14 cellular contexts compared by ENCODE assay signal in genomic region chr1:162676087-162676486, GRCh38. TPM values are rescaled to one million over a fixed set of nuclear protein-coding genes. Genes with fewer than 3 reads are reported as not detected.
DNase-seq lines count a peak whose midpoint lies in the region; ATAC-seq and TF ChIP-seq lines count a peak whose summit lies in the region.
"Had no signal": no experiment of that assay in that cellular context is flagged by ENCODE, and none has a peak within 500 bp of the region (broad histone marks: within the 10 kb centered on the region; RNA-seq: fewer than 3 reads in every experiment).

No MANE protein-coding gene starts in this region.

- peak overlapping the region; percentile 82 for H3K27ac ChIP-seq in rectal smooth muscle tissue (ENCODE audit: low read depth, low read length)
- H3K27ac ChIP-seq: BLaER1 treated with 17β-estradiol and CSF1 and Interleukin-3, amounts not matched to agents 10 nM and 100 nM had no signal

- ATAC-seq in HG02642 (IDR thresholded peaks at IDR 0.05; ENCODE audit: poor library complexity, unreplicated experiment): no peak

- TF ChIP-seq CTCF in fibroblast of mammary gland (conservative IDR thresholded peaks at IDR 0.05; ENCODE audit: control insufficient read depth, insufficient read depth, low read depth, low read length): no peak

- H3K36me3 ChIP-seq in rectal smooth muscle tissue (ENCODE audit: control insufficient read depth, insufficient read depth, low read length): no peaks in the 10 kb centered on the region
- H3K36me3 ChIP-seq: BLaER1 treated with 17β-estradiol and CSF1 and Interleukin-3, amounts not matched to agents 10 nM and 100 nM had no signal

- no peak overlapping the region for H3K9ac ChIP-seq in rectal smooth muscle tissue (ENCODE audit: low read length)
- H3K9ac ChIP-seq: BLaER1 treated with 17β-estradiol and CSF1 and Interleukin-3, amounts not matched to agents 10 nM and 100 nM had no signal

- peaks cover 54% of the 10 kb centered on the region for H3K4me1 ChIP-seq in rectal smooth muscle tissue (ENCODE audit: control insufficient read depth, insufficient read depth, low read length)
- H3K4me1 ChIP-seq: BLaER1 treated with 17β-estradiol and CSF1 and Interleukin-3, amounts not matched to agents 10 nM and 100 nM had no signal

- H3K27me3 ChIP-seq in rectal smooth muscle tissue (ENCODE audit: control insufficient read depth, insufficient read depth, low read length): no peaks in the 10 kb centered on the region
- H3K27me3 ChIP-seq: BLaER1 treated with 17β-estradiol and CSF1 and Interleukin-3, amounts not matched to agents 10 nM and 100 nM had no signal

- no peak overlapping the region for H3K4me3 ChIP-seq in fibroblast of mammary gland (ENCODE audit: control insufficient read depth, low read depth, low read length)
- no peak overlapping the region for H3K4me3 ChIP-seq in rectal smooth muscle tissue (ENCODE audit: low read length)
- H3K4me3 ChIP-seq: BLaER1 treated with 17β-estradiol and CSF1 and Interleukin-3, amounts not matched to agents 10 nM and 100 nM had no signal

- DNase-seq in AG20443 (ENCODE audit: low spot score) (peak; percentile 46), RPMI7951 (ENCODE audit: low read depth) (peak; percentile 55), fibroblast of mammary gland (ENCODE audit: low read depth) (peak; percentile 86), NCI-H2107 (lab: John Stamatoyannopoulos, UW) (no peak)
- no peak for DNase-seq in stimulated activated CD4-positive, alpha-beta T cell treated with anti-CD3 and anti-CD28 coated beads, Interleukin-4, amount 100 ng/mL, for 4 hours
- DNase-seq in activated effector memory CD4-positive, alpha-beta T cell treated with Interleukin-2 at 50 U/mL for 16 hours: no peak
- DNase-seq: activated T-cell treated with anti-CD3 and anti-CD28 coated beads for 4 hours; central memory CD4-positive, alpha-beta T cell; hippocampal formation; NCI-H1417 treated with DMSO at 0.1 percent for 48 hours; stimulated activated CD4-positive, alpha-beta T cell treated with anti-CD3 and anti-CD28 coated beads, Interleukin-1b, Interleukin-23, amount 100 ng/mL, for 48 hours had no signal

RNA-seq across cellular contexts. Expression of gene DDR2, which starts 43.8 kb away (rescaled TPM):
- total RNA-seq in RPMI7951 (2014; rRNA removed; shearing (Covaris generic)): 47.2 and 58.2 TPM in 2 replicates

Comparison
In these comparisons a context has a peak if more than half of its experiments do, and no peak if none do; other contexts are left out.
1. DNase-seq: peak in AG20443 (single experiment), RPMI7951 (single experiment) and fibroblast of mammary gland (single experiment); none in stimulated activated CD4-positive, alpha-beta T cell treated with anti-CD3 and anti-CD28 coated beads, Interleukin-4, amount 100 ng/mL, for 4 hours (0 of 2), NCI-H2107 (single experiment) and activated effector memory CD4-positive, alpha-beta T cell treated with Interleukin-2 at 50 U/mL for 16 hours (single experiment).